12 cellular contexts compared by ENCODE assay signal in genomic region chr3:73037369-73037699, GRCh38. TPM values are rescaled to one million over a fixed set of nuclear protein-coding genes. Genes with fewer than 3 reads are reported as not detected.
A peak's percentile ranks its signal among the peaks of the same experiment; 100 is the strongest.
DNase-seq lines count a peak whose midpoint lies in the region; ATAC-seq, FAIRE-seq and TF ChIP-seq lines count a peak whose summit lies in the region.
"Had no signal": no experiment of that assay in that cellular context is flagged by ENCODE, and none has a peak within 500 bp of the region (broad histone marks: within the 10 kb centered on the region; RNA-seq: fewer than 3 reads in every experiment).

No MANE protein-coding gene starts in this region.

- peaks cover 63% of the 10 kb centered on the region for H3K4me1 ChIP-seq in ACC112 (ENCODE audit: control insufficient read depth, insufficient read depth, low read length, unreplicated experiment)
- peaks cover 12% of the 10 kb centered on the region for H3K4me1 ChIP-seq in mucosa of descending colon (ENCODE audit: low read depth)
- peaks cover 0 to 63% (median 17%) of the 10 kb centered on the region in 3 donors for H3K4me1 ChIP-seq in esophagus squamous epithelium

- no peak for TF ChIP-seq POLR2A in esophagus squamous epithelium (IDR thresholded peaks at IDR 0.05)

- H3K27me3 ChIP-seq in ACC112 (ENCODE audit: insufficient read depth, low read length), result no peaks in the 10 kb centered on the region
- H3K27me3 ChIP-seq in esophagus squamous epithelium, result no peaks in the 10 kb centered on the region

- H3K4me3 ChIP-seq in ACC112 (ENCODE audit: low read depth, low read length) (peak overlapping the region; percentile 34; the same call in 1 of the 2 replicates), mucosa of descending colon (no peak overlapping the region), esophagus squamous epithelium (no peak overlapping the region)

- no peak for DNase-seq in GM18507 (ENCODE audit: extremely low spot score, insufficient read length, low read depth)
- peak; percentile 43 for DNase-seq in amniotic epithelial cell (ENCODE audit: low read depth)
- DNase-seq in iPS-NIHi7 (ENCODE audit: extremely low spot score), result peak; percentile 39
- no peak for DNase-seq in HPDE6-E6E7 (ENCODE audit: extremely low spot score)
- DNase-seq in mucosa of descending colon, result no peak
- no peak for DNase-seq in esophagus squamous epithelium (lab: John Stamatoyannopoulos, UW)
- no peak for DNase-seq in endothelial cell (ENCODE audit: low spot score)
- DNase-seq: activated CD4-positive, alpha-beta T cell treated with anti-CD3 and anti-CD28 coated beads for 48 hours; KBM-7 had no signal

- no peaks in the 10 kb centered on the region for H3K9me3 Mint-ChIP-seq in endothelial cell (ENCODE audit: unreplicated experiment)
- H3K9me3 Mint-ChIP-seq: dendritic cell treated with granulocyte-macrophage colony-stimulating factor and Interleukin-4, amounts not matched to agents 40 ng/mL and 50 ng/mL, for 4 days; type B pancreatic cell had no signal

- H3K79me2 ChIP-seq in ACC112 (ENCODE audit: control insufficient read depth, insufficient read depth, low read length, unreplicated experiment), result peaks cover 98% of the 10 kb centered on the region

- H3K36me3 ChIP-seq in ACC112 (ENCODE audit: insufficient read depth, low read length) (peaks cover 10% of the 10 kb centered on the region; the same call in 1 of the 2 replicates), mucosa of descending colon (ENCODE audit: low read depth) (no peaks in the 10 kb centered on the region), esophagus squamous epithelium (no peaks in the 10 kb centered on the region)

- TF ChIP-seq CTCF in mucosa of descending colon (IDR thresholded peaks at IDR 0.05), result no peak
- TF ChIP-seq CTCF in esophagus squamous epithelium (IDR thresholded peaks at IDR 0.05), result no peak
- TF ChIP-seq CTCF in endothelial cell (IDR thresholded peaks at IDR 0.05; ENCODE audit: unreplicated experiment), result no peak

- no peak overlapping the region for H2AFZ ChIP-seq in ACC112 (ENCODE audit: low read length, unreplicated experiment)

- peak overlapping the region; percentile 85 for H3K27ac ChIP-seq in ACC112 (ENCODE audit: low read depth, low read length)
- no peak overlapping the region for H3K27ac ChIP-seq in esophagus squamous epithelium

- peaks cover 22% of the 10 kb centered on the region for H3K4me1 Mint-ChIP-seq in endothelial cell (ENCODE audit: unreplicated experiment)

- intact Hi-C loops in mucosa of descending colon (cut with DNase I, micrococcal nuclease), result no loop called here
- intact Hi-C loops in esophagus squamous epithelium (cut with DNase I), result no loop called here

- FAIRE-seq in GM18507 (lab: Jason Lieb, UNC), result peak; percentile 39

- H3K27me3 Mint-ChIP-seq in endothelial cell (ENCODE audit: unreplicated experiment), result no peaks in the 10 kb centered on the region
- H3K27me3 Mint-ChIP-seq: dendritic cell treated with granulocyte-macrophage colony-stimulating factor and Interleukin-4, amounts not matched to agents 40 ng/mL and 50 ng/mL, for 4 days; type B pancreatic cell had no signal

- no peak for ATAC-seq in mucosa of descending colon

- H3K36me3 Mint-ChIP-seq in endothelial cell (ENCODE audit: low read depth, unreplicated experiment), result no peaks in the 10 kb centered on the region

- H3K27ac Mint-ChIP-seq in endothelial cell (ENCODE audit: unreplicated experiment), result no peak overlapping the region
- H3K27ac Mint-ChIP-seq: dendritic cell treated with granulocyte-macrophage colony-stimulating factor and Interleukin-4, amounts not matched to agents 40 ng/mL and 50 ng/mL, for 4 days; type B pancreatic cell had no signal

- no peak overlapping the region for H3K4me3 Mint-ChIP-seq in endothelial cell (ENCODE audit: unreplicated experiment)
- H3K4me3 Mint-ChIP-seq: dendritic cell treated with granulocyte-macrophage colony-stimulating factor and Interleukin-4, amounts not matched to agents 40 ng/mL and 50 ng/mL, for 4 days; type B pancreatic cell had no signal

- no peaks in the 10 kb centered on the region for H3K9me3 ChIP-seq in mucosa of descending colon
- no peaks in the 10 kb centered on the region for H3K9me3 ChIP-seq in esophagus squamous epithelium

RNA-seq across cellular contexts. Expression of gene EBLN2, which starts 24.1 kb away (rescaled TPM):
- 1 to 10 TPM; 4.3 to 5.7 (median 4.8) TPM for total RNA-seq in mucosa of descending colon
- total RNA-seq in esophagus squamous epithelium, result 1 to 10 TPM; 1.1 to 6.3 (median 4.4) TPM
- total RNA-seq in endothelial cell (ENCODE audit: unreplicated experiment), result 9.4 TPM

RNA-seq across cellular contexts. Expression of gene PPP4R2, which starts 40.7 kb away (rescaled TPM):
- 10 to 100 TPM; 71.5 to 77.5 (median 75.3) TPM for total RNA-seq in mucosa of descending colon
- 10 to 100 TPM; 22.7 to 38.9 (median 30.6) TPM for total RNA-seq in esophagus squamous epithelium
- 100.0 TPM for total RNA-seq in endothelial cell (ENCODE audit: unreplicated experiment)

Comparison
In these comparisons a context has a peak if more than half of its experiments do, and no peak if none do; other contexts are left out.
1. DNase-seq: peak in amniotic epithelial cell (single experiment) and iPS-NIHi7 (single experiment); none in GM18507 (single experiment), HPDE6-E6E7 (single experiment), mucosa of descending colon (0 of 3), esophagus squamous epithelium (single experiment) and endothelial cell (single experiment).